Comparison of ENCODE assay signal across 2 cellular contexts in the genomic region with DNA sequence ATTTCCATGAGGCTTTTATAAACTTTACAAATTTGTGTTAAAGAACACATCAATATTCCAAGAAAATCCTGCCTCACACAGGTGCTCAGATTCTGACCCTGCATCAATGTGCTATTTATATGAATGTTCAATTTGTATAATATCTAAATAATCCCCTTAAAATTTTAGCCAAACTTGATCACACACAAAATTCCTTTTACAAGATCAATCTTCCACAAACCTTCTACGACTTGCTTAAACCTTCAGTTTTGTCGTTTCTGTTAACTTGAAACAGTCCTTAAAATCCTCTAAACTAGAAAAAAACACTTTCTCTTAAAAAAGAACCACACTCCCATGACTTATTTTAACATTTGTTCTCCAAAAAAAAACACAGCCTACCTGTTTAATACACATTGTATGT.
A peak's percentile ranks its signal among the peaks of the same experiment; 100 is the strongest.
TF ChIP-seq lines count a peak whose summit lies in the region.

No MANE protein-coding gene starts in this region.

TF ChIP-seq in HEK293, 187 proteins besides CTCF, POLR2A, EP300 and RAD21:
- TF ChIP-seq ZNF580 (tag by site-specific recombination; IDR thresholded peaks at IDR 0.05) (no peak), ZNF169 (tag by site-specific recombination; IDR thresholded peaks at IDR 0.05) (no peak), ZNF280C (tag by site-specific recombination; IDR thresholded peaks at IDR 0.05) (no peak), ZFP3 (tag by site-specific recombination; IDR thresholded peaks at IDR 0.05; ENCODE audit: low read depth) (no peak), ZNF626 (tag by site-specific recombination; IDR thresholded peaks at IDR 0.05) (0 out of 2 replicates have a peak, but pooled peaks have one; percentile 30), SETDB1 (IDR thresholded peaks at IDR 0.05; ENCODE audit: insufficient read length, low read length) (peak; percentile 94), ZNF26 (tag by site-specific recombination; IDR thresholded peaks at IDR 0.05) (no peak), ZNF610 (tag by site-specific recombination; IDR thresholded peaks at IDR 0.05; ENCODE audit: borderline replicate concordance) (no peak), BCL11B (tag by site-specific recombination; IDR thresholded peaks at IDR 0.05; ENCODE audit: low read depth) (no peak), ZNF623 (tag by site-specific recombination; IDR thresholded peaks at IDR 0.05) (no peak), TRIM28 (IDR thresholded peaks at IDR 0.05; ENCODE audit: borderline replicate concordance, low read length) (peak; percentile 17; the same call in 1 of the 2 replicates), WT1 (tag by site-specific recombination; IDR thresholded peaks at IDR 0.05) (no peak)

TF ChIP-seq in K562, 482 proteins besides CTCF, POLR2A, EP300 and RAD21:
- TF ChIP-seq ZNF431 (CRISPR knock-in tag; IDR thresholded peaks at IDR 0.05) (no peak), ZFP36 (IDR thresholded peaks at IDR 0.05; ENCODE audit: low read depth, low read length, partially characterized antibody) (peak; percentile 45)
